Comparison of ENCODE assay signal across 8 cellular contexts in genomic region chr11:32583451-32584271, GRCh38. TPM values are rescaled to one million over a fixed set of nuclear protein-coding genes. Genes with fewer than 3 reads are reported as not detected.
DNase-seq lines count a peak whose midpoint lies in the region; ATAC-seq, FAIRE-seq and TF ChIP-seq lines count a peak whose summit lies in the region.

TSS of gene EIF3M (plus strand) at chr11:32583831. CDS start at chr11:32583888, 57 bp downstream.

- H3K27me3 ChIP-seq in heart left ventricle = peaks cover 0 to 7% (median 0%) of the 10 kb centered on the region in 9 donors
- no peaks in the 10 kb centered on the region for H3K27me3 ChIP-seq in upper lobe of left lung

- peak in 1 of 4 donors; percentile 58 for TF ChIP-seq EP300 in upper lobe of left lung (IDR thresholded peaks at IDR 0.05)

- H3K36me3 ChIP-seq in heart left ventricle (peaks cover 0 to 18% (median under 1%) of the 10 kb centered on the region in 9 donors), upper lobe of left lung (peaks cover 0 to 4% (median under 1%) of the 10 kb centered on the region in 4 donors)

- H3K27ac ChIP-seq in adipose tissue (ENCODE audit: low read depth, low read length) (peak within 1 kb of the TSS; percentile 57), heart left ventricle (peak within 1 kb of the TSS; percentile 5 to 88 (median 82)), upper lobe of left lung (peak within 1 kb of the TSS; percentile 81 to 88 (median 87))

- H3K4me1 Mint-ChIP-seq in T-cell = peaks cover 38 to 47% (median 44%) of the 10 kb centered on the region in 3 donors

- TF ChIP-seq POLR2A in GM12891 (IDR thresholded peaks at IDR 0.05; ENCODE audit: low read depth, low read length) (peak; percentile 94), heart left ventricle (IDR thresholded peaks at IDR 0.05) (peak in 1 of 2 donors; percentile 50), upper lobe of left lung (IDR thresholded peaks at IDR 0.05) (peak in 2 of 4 donors; percentile 80 to 90)

- WGBS in adipose tissue, 3 donors = 0 to 1% (median 1%) methylated on average over 68 to 70 of the region's 70 CpGs
- WGBS in heart left ventricle, 4 donors = 0 to 3% (median 1%) methylated on average over 38 to 70 of the region's 70 CpGs
- 1 to 3% methylated on average over 21 to 36 of the region's 70 CpGs for WGBS in upper lobe of left lung, 2 donors

- H3K4me3 ChIP-seq in heart left ventricle (peak within 1 kb of the TSS; percentile 60 to 96 (median 87)), upper lobe of left lung (peak within 1 kb of the TSS; percentile 62 to 91 (median 72))

- intact Hi-C loops in heart left ventricle (cut with DNase I) (loop anchor here in 5 of 10 donors (5.0 to 10.0 kb wide), 5 partner anchors 146 to 259 kb away; partner anchors contain the start of genes WT1 (in 3 of the 5) and CCDC73 (in 1 of the 5)), posterior cingulate gyrus (cut with DNase I) (no loop called here)

- ATAC-seq in HG02840 (IDR thresholded peaks at IDR 0.05; ENCODE audit: low FRiP score, unreplicated experiment) = peak; percentile 97
- ATAC-seq in T-cell (replicated peaks in 1 of 4) = peak; percentile 98 to 100 (median 100)
- peak; percentile 100 for ATAC-seq in heart left ventricle
- peak; percentile 100 for ATAC-seq in upper lobe of left lung (ENCODE audit: low FRiP score in 2 of 2)

- no peaks in the 10 kb centered on the region for H3K9me3 ChIP-seq in heart left ventricle
- peaks cover 0 to 6% (median 0%) of the 10 kb centered on the region in 4 donors for H3K9me3 ChIP-seq in upper lobe of left lung

- TF ChIP-seq CTCF in heart left ventricle (IDR thresholded peaks at IDR 0.05) (peak in 1 of 12 donors; percentile 20), upper lobe of left lung (IDR thresholded peaks at IDR 0.05) (peak in 2 of 6 experiments; percentile 7 to 13)

- POLR2A ChIA-PET in T-cell (lab: Charles Lee) = interaction anchor here (0.6 to 1.0 kb wide), 4 partner anchors 11 to 539 kb away, joined by 3 to 4 read pairs (median 4); no protein-coding TSS in a partner anchor

- H3K36me3 Mint-ChIP-seq in T-cell = peaks cover 7% of the 10 kb centered on the region

- peak within 1 kb of the TSS; percentile 97 to 98 (median 97) for H3K4me3 Mint-ChIP-seq in T-cell

- DNase-seq in GM12891 (ENCODE audit: insufficient read length, low spot score) = peak; percentile 81
- DNase-seq in NCI-H1436 treated with DMSO at 0.1 percent for 48 hours (lab: John Stamatoyannopoulos, UW) = peak; percentile 75
- DNase-seq in T-cell = peak; percentile 88 to 96 (median 93)
- DNase-seq in heart left ventricle = peak; percentile 97 to 99 (median 97)
- DNase-seq in posterior cingulate gyrus = peak; percentile 92 to 99 (median 96)
- peak; percentile 97 to 98 for DNase-seq in upper lobe of left lung

- no peaks in the 10 kb centered on the region for H3K9me3 Mint-ChIP-seq in T-cell

- CTCF ChIA-PET in T-cell (lab: Charles Lee) = interaction anchor here (0.5 to 0.6 kb wide), 2 partner anchors 15 to 834 kb away, joined by 3 to 4 read pairs; no protein-coding TSS in a partner anchor

- peak; percentile 99 for FAIRE-seq in GM12891 (lab: Jason Lieb, UNC)

- H3K27me3 Mint-ChIP-seq in T-cell = no peaks in the 10 kb centered on the region

- H3K4me1 ChIP-seq in heart left ventricle = peaks cover 0 to 44% (median 25%) of the 10 kb centered on the region in 12 donors
- H3K4me1 ChIP-seq in upper lobe of left lung = peaks cover 11 to 27% (median 19%) of the 10 kb centered on the region in 4 donors

- H3K27ac Mint-ChIP-seq in T-cell = peak within 1 kb of the TSS; percentile 95 to 99

TF ChIP-seq in GM12891, 5 proteins besides CTCF, POLR2A, EP300 and RAD21:
- TF ChIP-seq POU2F2 (IDR thresholded peaks at IDR 0.05; ENCODE audit: low read depth, low read length) (peak; percentile 67; the same call in 1 of the 2 replicates), SPI1 (IDR thresholded peaks at IDR 0.05; ENCODE audit: low read depth, low read length) (peak; percentile 86), TAF1 (IDR thresholded peaks at IDR 0.05; ENCODE audit: low read depth, low read length) (peak; percentile 91), POLR2AphosphoS5 (IDR thresholded peaks at IDR 0.05; ENCODE audit: low read depth, low read length) (peak; percentile 93), PAX5 (IDR thresholded peaks at IDR 0.05; ENCODE audit: insufficient read depth, low read length, severe bottlenecking) (peak; percentile 87)
TF ChIP-seq in GM12891: peak in this region for 5.

RNA-seq across cellular contexts. Expression of gene EIF3M, which starts in this region (rescaled TPM):
- polyA plus RNA-seq in GM12891 (2012; ENCODE audit: low read depth, missing spikeins) = 636 TPM
- total RNA-seq in T-cell (100 to 1,000 TPM; 184 to 229 (median 209) TPM), heart left ventricle (100 to 1,000 TPM; 143 to 269 (median 172) TPM), upper lobe of left lung (100 to 1,000 TPM in 5 of 6 donors, 10 to 100 TPM in 1; 81.7 to 271 (median 155) TPM)
- polyA plus RNA-seq in adipose tissue (100 to 1,000 TPM; 302 to 332 (median 303) TPM), heart left ventricle (100 to 1,000 TPM; 183 to 353 TPM)

Comparison
In these comparisons a context has a peak if more than half of its experiments do, and no peak if none do; other contexts are left out.
1. Peak in every context shown above with its lines: DNase-seq, ATAC-seq, H3K4me3 ChIP-seq and H3K27ac ChIP-seq.